Comparison of ENCODE assay signal across 13 cellular contexts in genomic region chr11:92453055-92453454, GRCh38.
DNase-seq lines count a peak whose midpoint lies in the region; ATAC-seq and TF ChIP-seq lines count a peak whose summit lies in the region.
"Had no signal": no experiment of that assay in that cellular context is flagged by ENCODE, and none has a peak within 500 bp of the region (broad histone marks: within the 10 kb centered on the region; RNA-seq: fewer than 3 reads in every experiment).

No MANE protein-coding gene starts in this region.

- H3K9ac ChIP-seq in PC-3 (ENCODE audit: low read length): no peak overlapping the region

- no peaks in the 10 kb centered on the region for H3K4me1 Mint-ChIP-seq in CD8-positive, alpha-beta T cell (ENCODE audit: low read depth)
- H3K4me1 Mint-ChIP-seq: activated CD8-positive, alpha-beta memory T cell treated with anti-CD3 and anti-CD28 coated beads, Interleukin-2, amount 10 ng/mL, durations not matched to agents 7 days and 5 days had no signal

- POLR2A ChIA-PET in A673 (lab: Charles Lee; ENCODE audit: low non-redundant PET) (no interaction called here), PC-3 (lab: Charles Lee; ENCODE audit: unreplicated experiment) (no interaction called here)
- POLR2A ChIA-PET in CD8-positive, alpha-beta T cell (lab: Charles Lee): no interaction called here

- no peak overlapping the region for H3K4me3 ChIP-seq in A673 (ENCODE audit: low read depth, low read length, poor library complexity, severe bottlenecking)
- H3K4me3 ChIP-seq in PC-3 (ENCODE audit: low read length): no peak overlapping the region
- no peak overlapping the region for H3K4me3 ChIP-seq in fibroblast of pulmonary artery (replicated peaks; ENCODE audit: low read depth, low read length)
- H3K4me3 ChIP-seq in CD8-positive, alpha-beta T cell (ENCODE audit: low read depth, low read length): no peak overlapping the region

- no peaks in the 10 kb centered on the region for H4K20me1 ChIP-seq in PC-3 (ENCODE audit: low read length)

- DNase-seq in A673 (ENCODE audit: low spot score) (peak; percentile 48), PC-3 (peak; percentile 40), fibroblast of pulmonary artery (ENCODE audit: low read depth) (peak; percentile 51), NCI-H2227 treated with DMSO at 0.1 percent for 48 hours (lab: John Stamatoyannopoulos, UW) (no peak)
- no peak for DNase-seq in CD8-positive, alpha-beta T cell
- no peak for DNase-seq in activated naive CD4-positive, alpha-beta T cell (lab: John Stamatoyannopoulos, UW)
- DNase-seq: activated CD8-positive, alpha-beta memory T cell treated with anti-CD3 and anti-CD28 coated beads, Interleukin-2, amount 10 ng/mL, durations not matched to agents 7 days and 5 days; anterior cingulate cortex; NCI-H187 treated with DMSO at 0.1 percent for 48 hours; nephron progenitor cell; stimulated activated naive CD4-positive, alpha-beta T cell had no signal

- no peaks in the 10 kb centered on the region for H3K79me2 ChIP-seq in PC-3 (ENCODE audit: low read length)

- CTCF ChIA-PET in A673 (lab: Charles Lee): no interaction called here
- CTCF ChIA-PET in PC-3 (lab: Charles Lee): no interaction called here
- CTCF ChIA-PET in CD8-positive, alpha-beta T cell (lab: Charles Lee): no interaction called here

- H3K4me3 Mint-ChIP-seq in CD8-positive, alpha-beta T cell: no peak overlapping the region
- H3K4me3 Mint-ChIP-seq: activated CD8-positive, alpha-beta memory T cell treated with anti-CD3 and anti-CD28 coated beads, Interleukin-2, amount 10 ng/mL, durations not matched to agents 7 days and 5 days; nephron progenitor cell had no signal

- H3F3A ChIP-seq in PC-3 (ENCODE audit: low read length, unreplicated experiment): no peaks in the 10 kb centered on the region

- no peak overlapping the region for H2AFZ ChIP-seq in PC-3 (ENCODE audit: low read length)

- H3K4me1 ChIP-seq in A673 (ENCODE audit: insufficient read depth, low read length, poor library complexity, severe bottlenecking) (no peaks in the 10 kb centered on the region), PC-3 (ENCODE audit: insufficient read depth, low read length) (no peaks in the 10 kb centered on the region)
- no peaks in the 10 kb centered on the region for H3K4me1 ChIP-seq in CD8-positive, alpha-beta T cell (ENCODE audit: insufficient read depth, low read length)

- no peak overlapping the region for H3K27ac Mint-ChIP-seq in CD8-positive, alpha-beta T cell
- H3K27ac Mint-ChIP-seq: activated CD8-positive, alpha-beta memory T cell treated with anti-CD3 and anti-CD28 coated beads, Interleukin-2, amount 10 ng/mL, durations not matched to agents 7 days and 5 days; nephron progenitor cell had no signal

- no peaks in the 10 kb centered on the region for H3K36me3 ChIP-seq in A673 (ENCODE audit: insufficient read depth, low read length, poor library complexity, severe bottlenecking)
- H3K36me3 ChIP-seq in PC-3 (ENCODE audit: low read depth, low read length): no peaks in the 10 kb centered on the region
- H3K36me3 ChIP-seq in CD8-positive, alpha-beta T cell (ENCODE audit: insufficient read depth, low read length): no peaks in the 10 kb centered on the region

- ATAC-seq in GM21529 (IDR thresholded peaks at IDR 0.05; ENCODE audit: unreplicated experiment): peak; percentile 64
- ATAC-seq in PC-3: no peak
- ATAC-seq in CD8-positive, alpha-beta T cell: no peak
- ATAC-seq in GM19035 (IDR thresholded peaks at IDR 0.05; ENCODE audit: unreplicated experiment): no peak
- ATAC-seq: activated CD8-positive, alpha-beta memory T cell treated with anti-CD3 and anti-CD28 coated beads, Interleukin-2, amount 10 ng/mL, durations not matched to agents 7 days and 5 days had no signal

- H3K27me3 ChIP-seq in A673 (replicated peaks; ENCODE audit: insufficient read depth, low read depth, low read length, poor library complexity): no peaks in the 10 kb centered on the region
- no peaks in the 10 kb centered on the region for H3K27me3 ChIP-seq in PC-3 (ENCODE audit: low read length)
- H3K27me3 ChIP-seq in CD8-positive, alpha-beta T cell (ENCODE audit: insufficient read depth, low read length): no peaks in the 10 kb centered on the region

- no peak overlapping the region for H3K4me2 ChIP-seq in PC-3 (ENCODE audit: low read length)

- H3K36me3 Mint-ChIP-seq in CD8-positive, alpha-beta T cell: no peaks in the 10 kb centered on the region
- H3K36me3 Mint-ChIP-seq: activated CD8-positive, alpha-beta memory T cell treated with anti-CD3 and anti-CD28 coated beads, Interleukin-2, amount 10 ng/mL, durations not matched to agents 7 days and 5 days had no signal

- H3K27me3 Mint-ChIP-seq in CD8-positive, alpha-beta T cell (ENCODE audit: low read depth): no peaks in the 10 kb centered on the region
- H3K27me3 Mint-ChIP-seq: activated CD8-positive, alpha-beta memory T cell treated with anti-CD3 and anti-CD28 coated beads, Interleukin-2, amount 10 ng/mL, durations not matched to agents 7 days and 5 days had no signal

- intact Hi-C loops in A673 (cut with micrococcal nuclease; ENCODE audit: unreplicated experiment) (no loop called here), PC-3 (cut with micrococcal nuclease) (no loop called here)
- intact Hi-C loops in CD8-positive, alpha-beta T cell (cut with DNase I, micrococcal nuclease): no loop called here

- TF ChIP-seq CTCF in A673 (conservative IDR thresholded peaks at IDR 0.05; ENCODE audit: low read depth, low read length) (no peak), PC-3 (conservative IDR thresholded peaks at IDR 0.05; ENCODE audit: low read depth, low read length) (no peak), fibroblast of pulmonary artery (IDR thresholded peaks at IDR 0.05; ENCODE audit: low read length, missing control alignments) (no peak)
- no peak for TF ChIP-seq CTCF in CD8-positive, alpha-beta T cell (IDR thresholded peaks at IDR 0.05)

- no peak overlapping the region for H3K27ac ChIP-seq in A673 (ENCODE audit: low read depth, low read length, poor library complexity, severe bottlenecking)
- no peak overlapping the region for H3K27ac ChIP-seq in PC-3 (ENCODE audit: low read length)
- H3K27ac ChIP-seq in CD8-positive, alpha-beta T cell (ENCODE audit: low read depth, low read length): no peak overlapping the region

- H3K9me3 ChIP-seq in A673 (ENCODE audit: low read depth, low read length, poor library complexity, severe bottlenecking) (no peaks in the 10 kb centered on the region), PC-3 (ENCODE audit: low read length) (peaks cover 3% of the 10 kb centered on the region; the same call in 1 of the 2 replicates)
- no peaks in the 10 kb centered on the region for H3K9me3 ChIP-seq in CD8-positive, alpha-beta T cell (ENCODE audit: low read length)

- H3K9me3 Mint-ChIP-seq in CD8-positive, alpha-beta T cell: no peaks in the 10 kb centered on the region
- H3K9me3 Mint-ChIP-seq: nephron progenitor cell had no signal

- no TSS peak for BruUV-seq in A673 (replicated peaks; lab: Mats Ljungman, UMichigan)
- no TSS peak for BruUV-seq in PC-3 (replicated peaks; lab: Mats Ljungman, UMichigan)

- no peaks in the 10 kb centered on the region for H3K9me2 ChIP-seq in PC-3 (replicated peaks; ENCODE audit: low read length)

Comparison
In these comparisons a context has a peak if more than half of its experiments do, and no peak if none do; other contexts are left out.
1. DNase-seq: peak in A673 (single experiment), PC-3 (single experiment) and fibroblast of pulmonary artery (single experiment); none in CD8-positive, alpha-beta T cell (0 of 7), activated naive CD4-positive, alpha-beta T cell (0 of 4) and NCI-H2227 treated with DMSO at 0.1 percent for 48 hours (single experiment).